In genomic region chr3:186605078-186605477, GRCh38 we compare ENCODE assay signal across 21 cellular contexts. TPM values are rescaled to one million over a fixed set of nuclear protein-coding genes. Genes with fewer than 3 reads are reported as not detected.
DNase-seq lines count a peak whose midpoint lies in the region; ATAC-seq, FAIRE-seq and TF ChIP-seq lines count a peak whose summit lies in the region.
"Had no signal": no experiment of that assay in that cellular context is flagged by ENCODE, and none has a peak within 500 bp of the region (broad histone marks: within the 10 kb centered on the region; RNA-seq: fewer than 3 reads in every experiment).

No MANE protein-coding gene starts in this region.

- in situ Hi-C loops in HepG2 (cut with HindIII; ENCODE audit: extremely low pct_ligation_motif_present, low pct_unique_long_range_greater_than_20kb), result no loop called here

- peaks cover 7% of the 10 kb centered on the region for H3K27me3 Mint-ChIP-seq in stimulated activated memory B cell treated with anti-CD40 and anti-IgM and Interleukin-4, amounts not matched to agents 10 μg/mL and 1 μg/mL and 100 μg/mL, for 72 hours
- H3K27me3 Mint-ChIP-seq: CD4-positive, alpha-beta T cell had no signal

- H2AFZ ChIP-seq in HepG2 (ENCODE audit: low read length), result no peak overlapping the region

- H3K27ac ChIP-seq in epithelial cell of prostate (no peak overlapping the region), HepG2 (ENCODE audit: extremely low read length, insufficient read depth, low read length) (peak overlapping the region; percentile 83), small intestine (ENCODE audit: low read depth in 1 of 2, low read length in 1 of 2) (no peak overlapping the region)
- H3K27ac ChIP-seq: 22Rv1; BLaER1 treated with 17β-estradiol and CSF1 and Interleukin-3, amounts not matched to agents 10 nM and 100 nM had no signal

- no peaks in the 10 kb centered on the region for H3K36me3 ChIP-seq in HepG2 (replicated peaks in 1 of 2; ENCODE audit: control insufficient read depth in 1 of 2, insufficient read depth in 2 of 2, low read length in 2 of 2)
- H3K36me3 ChIP-seq in small intestine (ENCODE audit: control insufficient read depth in 2 of 2, insufficient read depth in 2 of 2, low read length in 2 of 2), result no peaks in the 10 kb centered on the region
- H3K36me3 ChIP-seq: BLaER1 treated with 17β-estradiol and CSF1 and Interleukin-3, amounts not matched to agents 10 nM and 100 nM; HAP-1 had no signal

- H3K9me3 Mint-ChIP-seq in stimulated activated memory B cell treated with anti-CD40 and anti-IgM and Interleukin-4, amounts not matched to agents 10 μg/mL and 1 μg/mL and 100 μg/mL, for 72 hours, result no peaks in the 10 kb centered on the region
- H3K9me3 Mint-ChIP-seq: CD4-positive, alpha-beta T cell had no signal

- H3K4me1 ChIP-seq in HepG2 (ENCODE audit: insufficient read depth, low read length) (peaks cover 98% of the 10 kb centered on the region), small intestine (ENCODE audit: control insufficient read depth in 2 of 2, insufficient read depth in 1 of 2, low read depth in 1 of 2, low read length in 1 of 2) (no peaks in the 10 kb centered on the region)
- H3K4me1 ChIP-seq: BLaER1 treated with 17β-estradiol and CSF1 and Interleukin-3, amounts not matched to agents 10 nM and 100 nM; HAP-1 had no signal

- no peaks in the 10 kb centered on the region for H3K27me3 ChIP-seq in HepG2 (ENCODE audit: control insufficient read depth in 1 of 2, insufficient read depth in 2 of 2, low read length in 2 of 2)
- no peaks in the 10 kb centered on the region for H3K27me3 ChIP-seq in small intestine (ENCODE audit: control insufficient read depth in 2 of 2, insufficient read depth in 2 of 2, low read length in 2 of 2)
- H3K27me3 ChIP-seq: BLaER1 treated with 17β-estradiol and CSF1 and Interleukin-3, amounts not matched to agents 10 nM and 100 nM had no signal

- H3K4me3 ChIP-seq in HepG2 (replicated peaks in 1 of 3; ENCODE audit: insufficient read depth in 1 of 3, low read depth in 2 of 3, low read length in 3 of 3), result peak overlapping the region in 1 of 3 experiments; percentile 43; a peak in 1 of 6 replicates
- no peak overlapping the region for H3K4me3 ChIP-seq in small intestine (ENCODE audit: low read depth in 1 of 2, low read length in 2 of 2)
- H3K4me3 ChIP-seq: BLaER1 treated with 17β-estradiol and CSF1 and Interleukin-3, amounts not matched to agents 10 nM and 100 nM; HAP-1 had no signal

- H3K9me3 ChIP-seq in HepG2 (ENCODE audit: low read length) (no peaks in the 10 kb centered on the region), small intestine (ENCODE audit: control insufficient read depth, low read depth) (no peaks in the 10 kb centered on the region)
- H3K9me3 ChIP-seq: BLaER1 treated with 17β-estradiol and CSF1 and Interleukin-3, amounts not matched to agents 10 nM and 100 nM; HAP-1 had no signal

- H4K20me1 ChIP-seq in HepG2 (ENCODE audit: insufficient read depth, low read length), result no peaks in the 10 kb centered on the region
- H4K20me1 ChIP-seq: BLaER1 treated with 17β-estradiol and CSF1 and Interleukin-3, amounts not matched to agents 10 nM and 100 nM had no signal

- H3K79me2 ChIP-seq in HepG2 (ENCODE audit: insufficient read depth, low read length), result peaks cover 6% of the 10 kb centered on the region

- FAIRE-seq in HepG2 (lab: Jason Lieb, UNC) (no peak), small intestine (lab: Jason Lieb, UNC) (no peak)
- FAIRE-seq: D721Med, G401.6, GM12891, GM19239, H1, HTR-8/SVneo had no signal

- H3K4me3 Mint-ChIP-seq in stimulated activated memory B cell treated with anti-CD40 and anti-IgM and Interleukin-4, amounts not matched to agents 10 μg/mL and 1 μg/mL and 100 μg/mL, for 72 hours, result no peak overlapping the region
- H3K4me3 Mint-ChIP-seq: CD4-positive, alpha-beta T cell had no signal

- CTCF ChIA-PET in HepG2 (lab: Yijun Ruan, JAX; ENCODE audit: low intra/inter-chr PET ratio, low total read pairs), result no interaction called here

- TF ChIP-seq EP300 in HepG2 (IDR thresholded peaks at IDR 0.05; ENCODE audit: low read depth in 2 of 2, low read length in 2 of 2) (no peak), HepG2 (CRISPR knock-in tag; IDR thresholded peaks at IDR 0.05; ENCODE audit: borderline replicate concordance) (no peak)

- intact Hi-C loops in HepG2 (cut with micrococcal nuclease; ENCODE audit: unreplicated experiment), result no loop called here

- no peak for ATAC-seq in HepG2
- ATAC-seq in stimulated activated memory B cell treated with anti-CD40 and anti-IgM and Interleukin-4, amounts not matched to agents 10 μg/mL and 1 μg/mL and 100 μg/mL, for 72 hours, result no peak
- ATAC-seq in GM21528 (IDR thresholded peaks at IDR 0.05; ENCODE audit: low FRiP score, unreplicated experiment), result no peak

- no peak for TF ChIP-seq CTCF in HepG2 (CRISPR knock-in tag; IDR thresholded peaks at IDR 0.05)

- H3K27ac Mint-ChIP-seq in stimulated activated memory B cell treated with anti-CD40 and anti-IgM and Interleukin-4, amounts not matched to agents 10 μg/mL and 1 μg/mL and 100 μg/mL, for 72 hours, result no peak overlapping the region
- H3K27ac Mint-ChIP-seq: CD4-positive, alpha-beta T cell had no signal

- DNase-seq in NCI-H82 (lab: John Stamatoyannopoulos, UW) (peak; percentile 44), NCI-H82 treated with DMSO at 0.1 percent for 48 hours (lab: John Stamatoyannopoulos, UW; ENCODE audit: unreplicated experiment) (no peak), epithelial cell of prostate (ENCODE audit: low read depth, low spot score) (peak; percentile 24), HepG2 (ENCODE audit: low spot score) (no peak), small intestine (peak; percentile 49)
- no peak for DNase-seq in stimulated activated CD4-positive, alpha-beta T cell treated with anti-CD3 and anti-CD28 coated beads, Interleukin-4, amount 100 ng/mL, for 24 hours
- DNase-seq: CD4-positive, alpha-beta T cell; DMS153; DMS79 treated with DMSO at 0.1 percent for 48 hours; EL had no signal

- no TSS peak for BruUV-seq in HepG2 (replicated peaks; lab: Mats Ljungman, UMichigan)

- TF ChIP-seq RAD21 in HepG2 (CRISPR knock-in tag; IDR thresholded peaks at IDR 0.05), result no peak

- no peaks in the 10 kb centered on the region for H3K36me3 Mint-ChIP-seq in stimulated activated memory B cell treated with anti-CD40 and anti-IgM and Interleukin-4, amounts not matched to agents 10 μg/mL and 1 μg/mL and 100 μg/mL, for 72 hours

- no peak for TF ChIP-seq POLR2A in HepG2 (IDR thresholded peaks at IDR 0.05; ENCODE audit: insufficient read depth in 1 of 2, low read depth in 2 of 2, low read length in 2 of 2)

- peak overlapping the region; percentile 69; the same call in 1 of the 2 replicates for H3K4me2 ChIP-seq in HepG2 (ENCODE audit: low read depth, low read length)
- H3K4me2 ChIP-seq: BLaER1 treated with 17β-estradiol and CSF1 and Interleukin-3, amounts not matched to agents 10 nM and 100 nM had no signal

- H3K9ac ChIP-seq in HepG2 (ENCODE audit: insufficient read depth, low read depth, low read length), result peak overlapping the region; percentile 34; the same call in 1 of the 2 replicates
- H3K9ac ChIP-seq: BLaER1 treated with 17β-estradiol and CSF1 and Interleukin-3, amounts not matched to agents 10 nM and 100 nM had no signal

- H3K4me1 Mint-ChIP-seq in stimulated activated memory B cell treated with anti-CD40 and anti-IgM and Interleukin-4, amounts not matched to agents 10 μg/mL and 1 μg/mL and 100 μg/mL, for 72 hours, result no peaks in the 10 kb centered on the region

- POLR2A ChIA-PET in HepG2 (lab: Yijun Ruan, JAX), result interaction anchor here (1.0 to 27.1 kb wide), 4 partner anchors 6 to 179 kb away, joined by 3 to 854 read pairs (median 429); partner anchors contain the start of genes AHSG, DNAJB11 and EIF4A2

RNA-seq across cellular contexts. Expression of gene AHSG, which starts 7.8 kb away (rescaled TPM):
- 916 and 2,043 TPM in 2 replicates for total RNA-seq in HepG2 (2016; rRNA removed; fragmentation: Illumina TruSeq; extraction: Trizol)
- total RNA-seq in HepG2 (2016; cell fraction: cytosol; rRNA removed; fragmentation: Illumina TruSeq; extraction: Trizol; ENCODE audit: low read depth), result 471 and 481 TPM in 2 replicates
- 804 and 2,090 TPM in 2 replicates for total RNA-seq in HepG2 (2016; cell fraction: insoluble cytoplasmic fraction; rRNA removed; fragmentation: Illumina TruSeq; extraction: Trizol)
- total RNA-seq in HepG2 (2016; cell fraction: membrane; rRNA removed; fragmentation: Illumina TruSeq; extraction: Trizol), result 901 and 919 TPM in 2 replicates
- total RNA-seq in HepG2 (2016; cell fraction: nucleus; rRNA removed; fragmentation: Illumina TruSeq; extraction: Trizol), result 1,485 and 1,705 TPM in 2 replicates
- polyA plus RNA-seq in HepG2 (2011; rRNA removed), result 19,152 and 25,909 TPM in 2 replicates
- polyA plus RNA-seq in HepG2 (2011; cell fraction: cytosol; rRNA removed), result 20,098 and 20,625 TPM in 2 replicates
- polyA plus RNA-seq in HepG2 (2011; cell fraction: nucleus; rRNA removed), result 9,439 and 11,951 TPM in 2 replicates
- 11,866 and 12,118 TPM in 2 replicates for polyA plus RNA-seq in HepG2 (2012)
- 786 and 806 TPM in 2 replicates for polyA plus RNA-seq in HepG2 (2016; cell fraction: cytosol; fragmentation: Illumina TruSeq; extraction: Trizol; ENCODE audit: low read depth)
- polyA plus RNA-seq in HepG2 (2016; cell fraction: insoluble cytoplasmic fraction; fragmentation: Illumina TruSeq; extraction: Trizol; ENCODE audit: low read depth), result 1,066 and 1,282 TPM in 2 replicates
- polyA plus RNA-seq in HepG2 (2016; cell fraction: membrane; fragmentation: Illumina TruSeq; extraction: Trizol; ENCODE audit: low read depth), result 1,111 and 1,147 TPM in 2 replicates
- polyA plus RNA-seq in HepG2 (2016; cell fraction: nucleus; fragmentation: Illumina TruSeq; extraction: Trizol; ENCODE audit: insufficient read depth, low read depth), result 3,176 and 3,280 TPM in 2 replicates
- polyA minus RNA-seq in HepG2 (2011; rRNA and poly(A)+ RNA removed; ENCODE audit: low replicate concordance), result 2.8 and 6,182 TPM in 2 replicates
- 4,116 and 5,679 TPM in 2 replicates for polyA minus RNA-seq in HepG2 (2011; cell fraction: cytosol; rRNA and poly(A)+ RNA removed)
- 1,476 and 2,466 TPM in 2 replicates for polyA minus RNA-seq in HepG2 (2011; cell fraction: nucleus; rRNA and poly(A)+ RNA removed)
- polyA plus RNA-seq in small intestine, result under 1 TPM in 1 of 3 donors, not detected in 2; 0.04 TPM
- total RNA-seq: CD4-positive, alpha-beta T cell had no signal

RNA-seq across cellular contexts. Expression of gene DNAJB11, which starts 34.6 kb away (rescaled TPM):
- 62.5 and 132 TPM in 2 replicates for total RNA-seq in HepG2 (2016; rRNA removed; fragmentation: Illumina TruSeq; extraction: Trizol)
- 16.0 and 17.0 TPM in 2 replicates for total RNA-seq in HepG2 (2016; cell fraction: cytosol; rRNA removed; fragmentation: Illumina TruSeq; extraction: Trizol; ENCODE audit: low read depth)
- 62.4 and 136 TPM in 2 replicates for total RNA-seq in HepG2 (2016; cell fraction: insoluble cytoplasmic fraction; rRNA removed; fragmentation: Illumina TruSeq; extraction: Trizol)
- 36.7 and 36.8 TPM in 2 replicates for total RNA-seq in HepG2 (2016; cell fraction: membrane; rRNA removed; fragmentation: Illumina TruSeq; extraction: Trizol)
- total RNA-seq in HepG2 (2016; cell fraction: nucleus; rRNA removed; fragmentation: Illumina TruSeq; extraction: Trizol), result 128 and 148 TPM in 2 replicates
- polyA plus RNA-seq in HepG2 (2011; rRNA removed), result 33.1 and 41.0 TPM in 2 replicates
- polyA plus RNA-seq in HepG2 (2011; cell fraction: cytosol; rRNA removed), result 21.9 and 29.6 TPM in 2 replicates
- 28.9 and 34.3 TPM in 2 replicates for polyA plus RNA-seq in HepG2 (2011; cell fraction: nucleus; rRNA removed)
- 54.2 and 72.4 TPM in 2 replicates for polyA plus RNA-seq in HepG2 (2012)
- 20.0 and 22.7 TPM in 2 replicates for polyA plus RNA-seq in HepG2 (2016; cell fraction: cytosol; fragmentation: Illumina TruSeq; extraction: Trizol; ENCODE audit: low read depth)
- 73.0 and 88.8 TPM in 2 replicates for polyA plus RNA-seq in HepG2 (2016; cell fraction: insoluble cytoplasmic fraction; fragmentation: Illumina TruSeq; extraction: Trizol; ENCODE audit: low read depth)
- 31.8 and 33.0 TPM in 2 replicates for polyA plus RNA-seq in HepG2 (2016; cell fraction: membrane; fragmentation: Illumina TruSeq; extraction: Trizol; ENCODE audit: low read depth)
- polyA plus RNA-seq in HepG2 (2016; cell fraction: nucleus; fragmentation: Illumina TruSeq; extraction: Trizol; ENCODE audit: insufficient read depth, low read depth), result 235 and 255 TPM in 2 replicates
- polyA minus RNA-seq in HepG2 (2011; rRNA and poly(A)+ RNA removed; ENCODE audit: low replicate concordance), result 9.2 and 16.4 TPM in 2 replicates
- polyA minus RNA-seq in HepG2 (2011; cell fraction: cytosol; rRNA and poly(A)+ RNA removed), result 17.8 and 20.4 TPM in 2 replicates
- 68.4 and 76.3 TPM in 2 replicates for polyA minus RNA-seq in HepG2 (2011; cell fraction: nucleus; rRNA and poly(A)+ RNA removed)
- polyA plus RNA-seq in small intestine, result 10 to 100 TPM; 36.7 to 86.6 (median 41.8) TPM

RNA-seq across cellular contexts. Expression of gene FETUB, which starts 35.1 kb away (rescaled TPM):
- 1.3 and 2.1 TPM in 2 replicates for total RNA-seq in HepG2 (2016; rRNA removed; fragmentation: Illumina TruSeq; extraction: Trizol)
- 0.18 and 0.20 TPM in 2 replicates for total RNA-seq in HepG2 (2016; cell fraction: cytosol; rRNA removed; fragmentation: Illumina TruSeq; extraction: Trizol; ENCODE audit: low read depth)
- 0.98 and 1.9 TPM in 2 replicates for total RNA-seq in HepG2 (2016; cell fraction: insoluble cytoplasmic fraction; rRNA removed; fragmentation: Illumina TruSeq; extraction: Trizol)
- total RNA-seq in HepG2 (2016; cell fraction: membrane; rRNA removed; fragmentation: Illumina TruSeq; extraction: Trizol), result 0.69 and 0.74 TPM in 2 replicates
- 2.6 and 3.1 TPM in 2 replicates for total RNA-seq in HepG2 (2016; cell fraction: nucleus; rRNA removed; fragmentation: Illumina TruSeq; extraction: Trizol)
- polyA plus RNA-seq in HepG2 (2011; rRNA removed) (3.1 and 4.4 TPM in 2 replicates), small intestine (not detected)
- 1.9 and 2.3 TPM in 2 replicates for polyA plus RNA-seq in HepG2 (2011; cell fraction: cytosol; rRNA removed)
- 4.9 and 6.3 TPM in 2 replicates for polyA plus RNA-seq in HepG2 (2011; cell fraction: nucleus; rRNA removed)
- 3.8 and 4.3 TPM in 2 replicates for polyA plus RNA-seq in HepG2 (2012)
- polyA plus RNA-seq in HepG2 (2016; cell fraction: cytosol; fragmentation: Illumina TruSeq; extraction: Trizol; ENCODE audit: low read depth), result 0.59 and 0.63 TPM in 2 replicates
- polyA plus RNA-seq in HepG2 (2016; cell fraction: insoluble cytoplasmic fraction; fragmentation: Illumina TruSeq; extraction: Trizol; ENCODE audit: low read depth), result 1.4 and 1.7 TPM in 2 replicates
- polyA plus RNA-seq in HepG2 (2016; cell fraction: membrane; fragmentation: Illumina TruSeq; extraction: Trizol; ENCODE audit: low read depth), result 1.0 and 1.1 TPM in 2 replicates
- polyA plus RNA-seq in HepG2 (2016; cell fraction: nucleus; fragmentation: Illumina TruSeq; extraction: Trizol; ENCODE audit: insufficient read depth, low read depth), result 5.6 and 6.6 TPM in 2 replicates
- 0.28 and 1.4 TPM in 2 replicates for polyA minus RNA-seq in HepG2 (2011; rRNA and poly(A)+ RNA removed; ENCODE audit: low replicate concordance)
- 0.53 and 0.59 TPM in 2 replicates for polyA minus RNA-seq in HepG2 (2011; cell fraction: cytosol; rRNA and poly(A)+ RNA removed)
- polyA minus RNA-seq in HepG2 (2011; cell fraction: nucleus; rRNA and poly(A)+ RNA removed), result 1.6 and 2.6 TPM in 2 replicates
- total RNA-seq: CD4-positive, alpha-beta T cell; H1 had no signal

RNA-seq across cellular contexts. Expression of gene TBCCD1, which starts 37.9 kb away (rescaled TPM):
- 16.2 and 20.1 TPM in 2 replicates for total RNA-seq in HepG2 (2016; rRNA removed; fragmentation: Illumina TruSeq; extraction: Trizol)
- 5.6 and 6.3 TPM in 2 replicates for total RNA-seq in HepG2 (2016; cell fraction: cytosol; rRNA removed; fragmentation: Illumina TruSeq; extraction: Trizol; ENCODE audit: low read depth)
- 17.3 and 19.5 TPM in 2 replicates for total RNA-seq in HepG2 (2016; cell fraction: insoluble cytoplasmic fraction; rRNA removed; fragmentation: Illumina TruSeq; extraction: Trizol)
- 15.5 and 15.8 TPM in 2 replicates for total RNA-seq in HepG2 (2016; cell fraction: membrane; rRNA removed; fragmentation: Illumina TruSeq; extraction: Trizol)
- 10.6 and 13.8 TPM in 2 replicates for total RNA-seq in HepG2 (2016; cell fraction: nucleus; rRNA removed; fragmentation: Illumina TruSeq; extraction: Trizol)
- polyA plus RNA-seq in HepG2 (2011; rRNA removed) (12.4 and 13.6 TPM in 2 replicates), small intestine (1 to 10 TPM; 3.2 to 6.0 (median 4.7) TPM)
- 6.6 and 9.6 TPM in 2 replicates for polyA plus RNA-seq in HepG2 (2011; cell fraction: cytosol; rRNA removed)
- polyA plus RNA-seq in HepG2 (2011; cell fraction: nucleus; rRNA removed), result 12.0 and 13.1 TPM in 2 replicates
- 6.3 and 7.2 TPM in 2 replicates for polyA plus RNA-seq in HepG2 (2012)
- 2.0 and 3.3 TPM in 2 replicates for polyA plus RNA-seq in HepG2 (2016; cell fraction: cytosol; fragmentation: Illumina TruSeq; extraction: Trizol; ENCODE audit: low read depth)
- polyA plus RNA-seq in HepG2 (2016; cell fraction: insoluble cytoplasmic fraction; fragmentation: Illumina TruSeq; extraction: Trizol; ENCODE audit: low read depth), result 12.1 and 12.3 TPM in 2 replicates
- 6.4 and 8.6 TPM in 2 replicates for polyA plus RNA-seq in HepG2 (2016; cell fraction: membrane; fragmentation: Illumina TruSeq; extraction: Trizol; ENCODE audit: low read depth)
- 12.3 and 15.4 TPM in 2 replicates for polyA plus RNA-seq in HepG2 (2016; cell fraction: nucleus; fragmentation: Illumina TruSeq; extraction: Trizol; ENCODE audit: insufficient read depth, low read depth)
- 15.4 and 28.0 TPM in 2 replicates for polyA minus RNA-seq in HepG2 (2011; rRNA and poly(A)+ RNA removed; ENCODE audit: low replicate concordance)
- polyA minus RNA-seq in HepG2 (2011; cell fraction: cytosol; rRNA and poly(A)+ RNA removed), result 6.2 and 6.9 TPM in 2 replicates
- 30.6 and 34.4 TPM in 2 replicates for polyA minus RNA-seq in HepG2 (2011; cell fraction: nucleus; rRNA and poly(A)+ RNA removed)

Comparison
In these comparisons a context has a peak if more than half of its experiments do, and no peak if none do; other contexts are left out.
1. DNase-seq: peak in NCI-H82 (single experiment), epithelial cell of prostate (single experiment) and small intestine (single experiment); none in NCI-H82 treated with DMSO at 0.1 percent for 48 hours (single experiment), HepG2 (single experiment) and stimulated activated CD4-positive, alpha-beta T cell treated with anti-CD3 and anti-CD28 coated beads, Interleukin-4, amount 100 ng/mL, for 24 hours (single experiment).
2. RNA of gene AHSG, which starts 7.8 kb away (polyA plus RNA-seq): 786 to 25,909 TPM in HepG2; 0.04 TPM in small intestine; every median in the first group is over 100 times any median in the second.